18 cellular contexts compared by ENCODE assay signal in genomic region chr7:25739096-25739495, GRCh38.
DNase-seq lines count a peak whose midpoint lies in the region; ATAC-seq and TF ChIP-seq lines count a peak whose summit lies in the region.
"Had no signal": no experiment of that assay in that cellular context is flagged by ENCODE, and none has a peak within 500 bp of the region (broad histone marks: within the 10 kb centered on the region; RNA-seq: fewer than 3 reads in every experiment).

No MANE protein-coding gene starts in this region.

- H3K36me3 Mint-ChIP-seq in endodermal cell (ENCODE audit: low read depth): no peaks in the 10 kb centered on the region
- H3K36me3 Mint-ChIP-seq in neural progenitor cell: no peaks in the 10 kb centered on the region
- no peaks in the 10 kb centered on the region for H3K36me3 Mint-ChIP-seq in GM23338 (ENCODE audit: low read depth)
- H3K36me3 Mint-ChIP-seq: CD4-positive, CD25-positive, alpha-beta regulatory T cell; CD8-positive, alpha-beta memory T cell had no signal

- H3K27me3 ChIP-seq in endodermal cell (ENCODE audit: control insufficient read depth, insufficient read depth, low read length, poor library complexity, severe bottlenecking) (no peaks in the 10 kb centered on the region), neural progenitor cell (no peaks in the 10 kb centered on the region), GM23338 (ENCODE audit: insufficient read depth) (no peaks in the 10 kb centered on the region)
- H3K27me3 ChIP-seq: BE2C had no signal

- no peak overlapping the region for H2AFZ ChIP-seq in neural progenitor cell (replicated peaks)
- H2AFZ ChIP-seq in GM23338: no peak overlapping the region

- H3K9me3 ChIP-seq in endodermal cell (ENCODE audit: control insufficient read depth, low read length) (no peaks in the 10 kb centered on the region), neural progenitor cell (ENCODE audit: low read depth) (no peaks in the 10 kb centered on the region)
- H3K9me3 ChIP-seq: BE2C had no signal

- H3K9me2 ChIP-seq in GM23338 (ENCODE audit: insufficient read depth): peaks cover 9% of the 10 kb centered on the region; the same call in 1 of the 2 replicates

- WGBS in endodermal cell (ENCODE audit: insufficient coverage in 1 of 2, insufficient read length in 1 of 2), 2 experiments: 62 to 85% methylated on average over 2 to 4 of the region's 4 CpGs

- ATAC-seq in GM23338 (no peak), GM21528 (IDR thresholded peaks at IDR 0.05; ENCODE audit: low FRiP score, unreplicated experiment) (no peak)

- H3K4me1 ChIP-seq in endodermal cell (ENCODE audit: control insufficient read depth, insufficient read depth, low read length): peaks cover 5% of the 10 kb centered on the region
- H3K4me1 ChIP-seq in neural progenitor cell: peaks cover 7% of the 10 kb centered on the region
- peaks cover 9% of the 10 kb centered on the region for H3K4me1 ChIP-seq in GM23338 (ENCODE audit: insufficient read depth)
- H3K4me1 ChIP-seq: BE2C had no signal

- no peaks in the 10 kb centered on the region for H4K20me1 ChIP-seq in neural progenitor cell (ENCODE audit: low read depth)
- no peaks in the 10 kb centered on the region for H4K20me1 ChIP-seq in GM23338 (replicated peaks; ENCODE audit: insufficient read depth)

- H3K27me3 Mint-ChIP-seq in endodermal cell (ENCODE audit: insufficient read depth): peaks cover 2% of the 10 kb centered on the region
- H3K27me3 Mint-ChIP-seq in neural progenitor cell (ENCODE audit: insufficient read depth, low read depth): no peaks in the 10 kb centered on the region
- H3K27me3 Mint-ChIP-seq in GM23338 (ENCODE audit: insufficient read depth, low read depth, poor library complexity): peaks cover 6% of the 10 kb centered on the region

- H3K9ac ChIP-seq in endodermal cell (ENCODE audit: extremely low read depth, low read length, poor library complexity, severe bottlenecking): no peak overlapping the region
- H3K9ac ChIP-seq in neural progenitor cell: no peak overlapping the region

- H3K9me3 Mint-ChIP-seq in endodermal cell: peaks cover 3% of the 10 kb centered on the region
- H3K9me3 Mint-ChIP-seq in neural progenitor cell: peaks cover 4% of the 10 kb centered on the region
- H3K9me3 Mint-ChIP-seq in GM23338: no peaks in the 10 kb centered on the region; the same call in 2 of the 3 replicates
- H3K9me3 Mint-ChIP-seq: CD8-positive, alpha-beta memory T cell; H9 had no signal

- H3K36me3 ChIP-seq in endodermal cell (ENCODE audit: control insufficient read depth, insufficient read depth, low read length) (no peaks in the 10 kb centered on the region), neural progenitor cell (no peaks in the 10 kb centered on the region), GM23338 (ENCODE audit: insufficient read depth) (no peaks in the 10 kb centered on the region)
- H3K36me3 ChIP-seq: BE2C had no signal

- no peak overlapping the region for H3K4me2 ChIP-seq in neural progenitor cell
- no peak overlapping the region for H3K4me2 ChIP-seq in GM23338

- TF ChIP-seq CTCF in endodermal cell (conservative IDR thresholded peaks at IDR 0.05): no peak
- no peak for TF ChIP-seq CTCF in neural progenitor cell (IDR thresholded peaks at IDR 0.05)
- no peak for TF ChIP-seq CTCF in GM23338 (conservative IDR thresholded peaks at IDR 0.05; ENCODE audit: low read depth in 2 of 2)

- H3K27ac Mint-ChIP-seq in endodermal cell (no peak overlapping the region), neural progenitor cell (peak overlapping the region; percentile 70), GM23338 (no peak overlapping the region)
- H3K27ac Mint-ChIP-seq: CD4-positive, CD25-positive, alpha-beta regulatory T cell; CD8-positive, alpha-beta memory T cell; H9 had no signal

- H3F3A ChIP-seq in neural progenitor cell (ENCODE audit: low read depth): no peaks in the 10 kb centered on the region
- H3F3A ChIP-seq in GM23338 (replicated peaks; ENCODE audit: low read depth): no peaks in the 10 kb centered on the region

- DNase-seq in DMS79 treated with DMSO at 0.1 percent for 48 hours (lab: John Stamatoyannopoulos, UW) (peak; percentile 53), NCI-H1092 (lab: John Stamatoyannopoulos, UW) (peak; percentile 33), endodermal cell (no peak), neural progenitor cell (ENCODE audit: low spot score) (no peak), GM23338 (ENCODE audit: low spot score) (no peak), NCI-H2081 treated with DMSO at 0.1 percent for 48 hours (lab: John Stamatoyannopoulos, UW) (no peak)
- DNase-seq: ACHN; BE2C; C1 segment of cervical spinal cord; CD4-positive, CD25-positive, alpha-beta regulatory T cell; CD8-positive, alpha-beta memory T cell; COR-L47; DMS 273 treated with DMSO at 0.1 percent for 48 hours; DMS53; GDM1; H9 had no signal

- H3K4me3 Mint-ChIP-seq in endodermal cell: no peak overlapping the region
- H3K4me3 Mint-ChIP-seq in neural progenitor cell: no peak overlapping the region
- H3K4me3 Mint-ChIP-seq in GM23338: no peak overlapping the region
- H3K4me3 Mint-ChIP-seq: CD4-positive, CD25-positive, alpha-beta regulatory T cell; CD8-positive, alpha-beta memory T cell; H9 had no signal

- H3K4me3 ChIP-seq in endodermal cell (ENCODE audit: low read length) (no peak overlapping the region), neural progenitor cell (no peak overlapping the region), GM23338 (no peak overlapping the region)

- H3K79me2 ChIP-seq in neural progenitor cell (ENCODE audit: low read depth) (no peaks in the 10 kb centered on the region), GM23338 (replicated peaks; ENCODE audit: insufficient read depth) (no peaks in the 10 kb centered on the region)

- peak overlapping the region; percentile 84 for H3K27ac ChIP-seq in endodermal cell (ENCODE audit: low read depth, low read length)
- H3K27ac ChIP-seq in neural progenitor cell: no peak overlapping the region
- H3K27ac ChIP-seq in GM23338 (ENCODE audit: low read depth): no peak overlapping the region
- H3K27ac ChIP-seq: HL-60 had no signal

- H3K4me1 Mint-ChIP-seq in endodermal cell (no peaks in the 10 kb centered on the region), neural progenitor cell (peaks cover 39% of the 10 kb centered on the region), GM23338 (peaks cover 9% of the 10 kb centered on the region)
- H3K4me1 Mint-ChIP-seq: CD4-positive, CD25-positive, alpha-beta regulatory T cell; CD8-positive, alpha-beta memory T cell had no signal

TF ChIP-seq in GM23338, 12 proteins besides CTCF, POLR2A, EP300 and RAD21:
- no peak for TF ChIP-seq JUNB (IDR thresholded peaks at IDR 0.05; ENCODE audit: unreplicated experiment)

Comparison
In these comparisons a context has a peak if more than half of its experiments do, and no peak if none do; other contexts are left out.
1. DNase-seq: peak in DMS79 treated with DMSO at 0.1 percent for 48 hours (single experiment) and NCI-H1092 (single experiment); none in endodermal cell (single experiment), neural progenitor cell (single experiment), GM23338 (single experiment) and NCI-H2081 treated with DMSO at 0.1 percent for 48 hours (single experiment).